In the genomic region with DNA sequence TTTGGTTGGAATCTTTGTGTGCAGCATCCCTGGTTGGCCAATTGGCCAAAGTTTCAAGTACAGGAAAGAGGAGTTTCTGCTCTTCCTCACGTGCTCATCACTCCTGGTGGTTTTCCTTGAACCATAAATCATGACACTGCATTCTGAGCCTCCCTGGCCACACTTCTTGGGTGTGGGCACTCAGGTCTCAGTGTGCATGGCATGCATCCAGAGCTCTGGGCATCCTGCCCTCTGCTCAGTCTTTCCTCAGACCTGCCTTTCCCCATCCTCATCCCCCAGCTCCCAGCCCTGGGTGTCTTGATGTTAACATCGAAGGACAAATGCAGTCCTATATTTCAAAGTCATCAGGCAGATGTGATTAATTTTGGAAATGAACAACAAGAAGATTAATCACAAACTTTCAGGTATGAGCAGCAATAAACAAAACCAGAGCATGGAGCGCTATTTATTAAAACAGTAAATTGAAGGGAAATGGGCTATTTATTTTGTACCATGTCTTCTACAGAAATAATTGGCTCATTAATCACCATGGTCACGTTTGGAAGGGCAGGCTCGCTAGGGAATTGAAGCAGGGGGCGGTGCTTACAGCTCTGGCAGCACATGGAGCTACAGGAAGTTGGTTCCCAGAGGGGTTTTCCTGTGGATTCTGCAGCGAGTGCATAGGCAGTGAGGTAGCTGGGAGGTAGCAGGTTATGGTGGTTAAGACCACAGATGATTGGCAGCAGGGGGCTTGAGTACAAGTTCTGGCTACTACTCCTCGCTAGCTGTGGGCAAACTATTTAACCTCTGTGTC, we compare ENCODE assay signal across 11 cellular contexts.
DNase-seq lines count a peak whose midpoint lies in the region; TF ChIP-seq lines count a peak whose summit lies in the region.
"Had no signal": no experiment of that assay in that cellular context is flagged by ENCODE, and none has a peak within 500 bp of the region (broad histone marks: within the 10 kb centered on the region; RNA-seq: fewer than 3 reads in every experiment).

No MANE protein-coding gene starts in this region.

- H3K4me3 ChIP-seq in GM12865 (ENCODE audit: low read depth, low read length) = no peak overlapping the region
- H3K4me3 ChIP-seq: left lung had no signal

- DNase-seq in GM12865 (ENCODE audit: low read depth) (peak; percentile 17), NCI-H2029 (lab: John Stamatoyannopoulos, UW) (peak; percentile 40), astrocyte of the hippocampus (ENCODE audit: low read depth, low spot score) (peak; percentile 58), myocyte (ENCODE audit: low read depth) (peak; percentile 19), hippocampal formation (lab: John Stamatoyannopoulos, UW) (no peak)
- no peak for DNase-seq in activated CD4-positive, alpha-beta T cell treated with anti-CD3 and anti-CD28 coated beads for 1 hour
- DNase-seq in effector CD8-positive, alpha-beta T cell (lab: John Stamatoyannopoulos, UW) = no peak
- DNase-seq: activated T-cell treated with anti-CD3 and anti-CD28 coated beads, Interleukin-2, amount 50 U/mL, for 4 hours; DMS53; left lung; occipital lobe had no signal

- no peak for TF ChIP-seq CTCF in GM12865 (IDR thresholded peaks at IDR 0.05; ENCODE audit: insufficient read depth, low read depth, low read length, missing control alignments)

Comparison
In these comparisons a context has a peak if more than half of its experiments do, and no peak if none do; other contexts are left out.
1. DNase-seq: peak in GM12865 (single experiment), NCI-H2029 (single experiment), astrocyte of the hippocampus (single experiment) and myocyte (single experiment); none in hippocampal formation (0 of 2), activated CD4-positive, alpha-beta T cell treated with anti-CD3 and anti-CD28 coated beads for 1 hour (single experiment) and effector CD8-positive, alpha-beta T cell (single experiment).